ENCODE assay signal across 8 cellular contexts in genomic region chr19:5690125-5690954, GRCh38. TPM values are rescaled to one million over a fixed set of nuclear protein-coding genes. Genes with fewer than 3 reads are reported as not detected.
A peak's percentile ranks its signal among the peaks of the same experiment; 100 is the strongest.
DNase-seq lines count a peak whose midpoint lies in the region; ATAC-seq and TF ChIP-seq lines count a peak whose summit lies in the region.

Gene RPL36, plus strand, starts transcription at chr19:5690295. Its CDS starts 213 bp downstream, at chr19:5690508.

- H3K27me3 ChIP-seq in adipocyte (replicated peaks; ENCODE audit: control insufficient read depth, insufficient read depth, low read length) (no peaks in the 10 kb centered on the region), cardiac muscle cell (no peaks in the 10 kb centered on the region), parathyroid adenoma (ENCODE audit: control insufficient read depth, insufficient read depth, low read length) (no peaks in the 10 kb centered on the region), tibial nerve (no peaks in the 10 kb centered on the region)

- no peaks in the 10 kb centered on the region for H3K9me3 ChIP-seq in adipocyte (ENCODE audit: control insufficient read depth, low read length)
- H3K9me3 ChIP-seq in cardiac muscle cell (ENCODE audit: low read depth): no peaks in the 10 kb centered on the region
- no peaks in the 10 kb centered on the region for H3K9me3 ChIP-seq in parathyroid adenoma (ENCODE audit: control insufficient read depth, low read length)
- no peaks in the 10 kb centered on the region for H3K9me3 ChIP-seq in tibial nerve

- peak; percentile 61 to 89 for TF ChIP-seq POLR2A in tibial nerve (IDR thresholded peaks at IDR 0.05)

- H3K4me3 ChIP-seq in adipocyte (ENCODE audit: low read length) (peak within 1 kb of the TSS; percentile 99), cardiac muscle cell (peak within 1 kb of the TSS; percentile 69), parathyroid adenoma (ENCODE audit: low read depth, low read length) (peak within 1 kb of the TSS; percentile 94), tibial nerve (peak within 1 kb of the TSS; percentile 61 to 95 (median 78))

- peak within 1 kb of the TSS; percentile 93 for H3K4me2 ChIP-seq in parathyroid adenoma (ENCODE audit: low read length)

- peaks cover 12% of the 10 kb centered on the region for H3K4me1 ChIP-seq in adipocyte (ENCODE audit: control insufficient read depth, insufficient read depth, low read length)
- no peaks in the 10 kb centered on the region for H3K4me1 ChIP-seq in cardiac muscle cell (ENCODE audit: low read depth)
- no peaks in the 10 kb centered on the region for H3K4me1 ChIP-seq in parathyroid adenoma
- peaks cover 0 to 55% (median 18%) of the 10 kb centered on the region in 4 donors for H3K4me1 ChIP-seq in tibial nerve

- 1 to 3% methylated on average over 33 to 62 of the region's 73 CpGs for WGBS in tibial nerve, 2 donors

- peak within 1 kb of the TSS; percentile 85 for H2AFZ ChIP-seq in parathyroid adenoma

- peaks cover 38% of the 10 kb centered on the region for H3K36me3 ChIP-seq in adipocyte (ENCODE audit: control insufficient read depth, insufficient read depth, low read length, severe bottlenecking)
- peaks cover 26% of the 10 kb centered on the region for H3K36me3 ChIP-seq in cardiac muscle cell
- H3K36me3 ChIP-seq in parathyroid adenoma (ENCODE audit: control insufficient read depth, insufficient read depth, low read length): no peaks in the 10 kb centered on the region
- H3K36me3 ChIP-seq in tibial nerve: peaks cover 3 to 40% (median 16%) of the 10 kb centered on the region in 3 donors

- DNase-seq in GM03348 (ENCODE audit: low spot score) (peak; percentile 98), NCI-H1417 treated with DMSO at 0.1 percent for 48 hours (lab: John Stamatoyannopoulos, UW) (peak; percentile 92), SW480 (ENCODE audit: low spot score) (peak; percentile 88), adipocyte (ENCODE audit: low read depth) (peak; percentile 99), cardiac muscle cell (ENCODE audit: low read depth in 1 of 2, low spot score in 1 of 2) (peak; percentile 98), tibial nerve (ENCODE audit: low spot score in 2 of 2) (peak; percentile 95 to 97)

- H3K9ac ChIP-seq in adipocyte (ENCODE audit: low read length) (peak within 1 kb of the TSS; percentile 98), parathyroid adenoma (peak within 1 kb of the TSS; percentile 69)

- peaks cover 26% of the 10 kb centered on the region for H3K79me2 ChIP-seq in parathyroid adenoma

- H3K27ac ChIP-seq in cardiac muscle cell (peak within 1 kb of the TSS; percentile 90), parathyroid adenoma (peak within 1 kb of the TSS; percentile 79), tibial nerve (peak within 1 kb of the TSS; percentile 76 to 92 (median 84))

- TF ChIP-seq CTCF in cardiac muscle cell (IDR thresholded peaks at IDR 0.05; ENCODE audit: low read depth, low read length) (peak; percentile 94), parathyroid adenoma (IDR thresholded peaks at IDR 0.05) (peak; percentile 95), tibial nerve (IDR thresholded peaks at IDR 0.05) (peak; percentile 96 to 99 (median 98))

- TF ChIP-seq EP300 in tibial nerve (IDR thresholded peaks at IDR 0.05): peak; percentile 82 to 98

- peak; percentile 44 for ATAC-seq in HG02588 (IDR thresholded peaks at IDR 0.05; ENCODE audit: unreplicated experiment)

RNA-seq across cellular contexts. Expression of gene RPL36, which starts in this region (rescaled TPM):
- 829 and 1,053 TPM in 2 replicates for total RNA-seq in cardiac muscle cell
- 982 and 1,206 TPM in 2 replicates for polyA plus RNA-seq in cardiac muscle cell
- total RNA-seq in tibial nerve: 100 to 1,000 TPM; 552 to 780 (median 644) TPM

Comparison
In these comparisons a context has a peak if more than half of its experiments do, and no peak if none do; other contexts are left out.
1. Peak in every context shown above with its lines: DNase-seq, ATAC-seq, H3K4me3 ChIP-seq and H3K27ac ChIP-seq.